Comparison of ENCODE assay signal across 8 cellular contexts in genomic region chr19:18940791-18941627, GRCh38. TPM values are rescaled to one million over a fixed set of nuclear protein-coding genes. Genes with fewer than 3 reads are reported as not detected.
A peak's percentile ranks its signal among the peaks of the same experiment; 100 is the strongest.
DNase-seq lines count a peak whose midpoint lies in the region; ATAC-seq, FAIRE-seq and TF ChIP-seq lines count a peak whose summit lies in the region.

Gene HOMER3 (minus strand): TSS chr19:18941217. CDS start chr19:18938982, 2,235 bp downstream.

- TF ChIP-seq CTCF in D721Med (IDR thresholded peaks at IDR 0.05; ENCODE audit: insufficient read depth, missing control alignments) (peak; percentile 30), adrenal gland (IDR thresholded peaks at IDR 0.05) (peak in 1 of 6 experiments; percentile 38), tibial nerve (IDR thresholded peaks at IDR 0.05) (peak; percentile 25 to 87 (median 47))

- FAIRE-seq in D721Med (lab: Jason Lieb, UNC) = no peak

- TF ChIP-seq POLR2A in adrenal gland (IDR thresholded peaks at IDR 0.05) = peak; percentile 15 to 35
- TF ChIP-seq POLR2A in tibial nerve (IDR thresholded peaks at IDR 0.05) = peak; percentile 37 to 59

- 1 to 9% (median 2%) methylated on average over 8 to 78 of the region's 81 CpGs for WGBS in adrenal gland, 4 donors
- 1 to 3% methylated on average over 15 to 50 of the region's 81 CpGs for whole genome bisulfite sequencing in tibial nerve, 2 donors

- H3K4me1 ChIP-seq in HUES6 (ENCODE audit: control insufficient read depth, insufficient read depth, low read length) = peaks cover 14% of the 10 kb centered on the region
- peaks cover 0 to 14% of the 10 kb centered on the region in 2 donors for H3K4me1 ChIP-seq in adrenal gland (replicated peaks in 1 of 2)
- peaks cover 0 to 21% (median 2%) of the 10 kb centered on the region in 4 donors for H3K4me1 ChIP-seq in tibial nerve

- peaks cover 18% of the 10 kb centered on the region for H3K27me3 ChIP-seq in HUES6 (ENCODE audit: control insufficient read depth, insufficient read depth, low read length)
- H3K27me3 ChIP-seq in adrenal gland = no peaks in the 10 kb centered on the region
- H3K27me3 ChIP-seq in tibial nerve = no peaks in the 10 kb centered on the region

- ATAC-seq in left cardiac atrium = peak; percentile 78 to 87

- H3K27ac ChIP-seq in HUES6 (ENCODE audit: low read depth, low read length) (peak within 1 kb of the TSS; percentile 8; the same call in 1 of the 2 replicates), adrenal gland (peak within 1 kb of the TSS in 3 of 5 donors; percentile 47 to 82 (median 66)), tibial nerve (peak within 1 kb of the TSS; percentile 50 to 85 (median 81))

- H3K9me3 ChIP-seq in HUES6 (ENCODE audit: control insufficient read depth, insufficient read depth, low read depth, low read length) (no peaks in the 10 kb centered on the region), adrenal gland (replicated peaks in 1 of 3) (no peaks in the 10 kb centered on the region), tibial nerve (no peaks in the 10 kb centered on the region)

- no peak for TF ChIP-seq EP300 in tibial nerve (IDR thresholded peaks at IDR 0.05)

- peak within 1 kb of the TSS; percentile 82 for H3K9ac ChIP-seq in HUES6 (ENCODE audit: low read length)

- peak; percentile 98 for DNase-seq in D721Med (ENCODE audit: insufficient read length, low spot score)
- peak; percentile 46 for DNase-seq in SW480 (ENCODE audit: low spot score)
- peak; percentile 63 to 86 (median 79) for DNase-seq in adrenal gland
- peak; percentile 87 for DNase-seq in left cardiac atrium
- DNase-seq in posterior cingulate gyrus = peak in 9 of 10 donors; percentile 45 to 95 (median 78)
- DNase-seq in tibial nerve (ENCODE audit: low spot score in 2 of 2) = peak; percentile 76 to 81
- no peak for DNase-seq in KG1 (lab: John Stamatoyannopoulos, UW)

- intact Hi-C loops in adrenal gland (cut with DNase I) (loop anchor here in 1 of 2 donors (5.0 kb wide), 1 partner anchor 41 kb away; no protein-coding TSS in a partner anchor), left cardiac atrium (cut with DNase I) (no loop called here), posterior cingulate gyrus (cut with DNase I) (loop anchor here (5.0 kb wide), 1 partner anchor 46 kb away; no protein-coding TSS in a partner anchor)

- H3K4me3 ChIP-seq in HUES6 (ENCODE audit: low read depth, low read length) = peak within 1 kb of the TSS; percentile 79
- peak within 1 kb of the TSS; percentile 35 to 75 (median 56) for H3K4me3 ChIP-seq in adrenal gland
- peak within 1 kb of the TSS; percentile 66 to 98 (median 78) for H3K4me3 ChIP-seq in tibial nerve

- H3K36me3 ChIP-seq in HUES6 (ENCODE audit: control insufficient read depth, insufficient read depth, low read length) (peaks cover 10% of the 10 kb centered on the region; the same call in 1 of the 2 replicates), adrenal gland (replicated peaks in 1 of 2) (no peaks in the 10 kb centered on the region), tibial nerve (peaks cover 0 to 29% (median 0%) of the 10 kb centered on the region in 3 donors)

RNA-seq across cellular contexts. Expression of gene HOMER3, which starts in this region (rescaled TPM):
- total RNA-seq in adrenal gland = 10 to 100 TPM; 26.8 to 97.1 (median 34.8) TPM
- 100 to 1,000 TPM in 1 of 3 donors, 10 to 100 TPM in 2; 13.9 to 130 (median 43.2) TPM for polyA plus RNA-seq in adrenal gland
- 10 to 100 TPM; 15.2 to 18.9 TPM for total RNA-seq in left cardiac atrium
- 10 to 100 TPM; 38.0 to 90.0 (median 44.6) TPM for total RNA-seq in tibial nerve

Comparison
In these comparisons a context has a peak if more than half of its experiments do, and no peak if none do; other contexts are left out.
1. H3K27ac ChIP-seq: peak in every context shown above with its lines; median percentile 81 in tibial nerve; 66 in adrenal gland; 8 in HUES6.